21 cellular contexts compared by ENCODE assay signal in the genomic region with DNA sequence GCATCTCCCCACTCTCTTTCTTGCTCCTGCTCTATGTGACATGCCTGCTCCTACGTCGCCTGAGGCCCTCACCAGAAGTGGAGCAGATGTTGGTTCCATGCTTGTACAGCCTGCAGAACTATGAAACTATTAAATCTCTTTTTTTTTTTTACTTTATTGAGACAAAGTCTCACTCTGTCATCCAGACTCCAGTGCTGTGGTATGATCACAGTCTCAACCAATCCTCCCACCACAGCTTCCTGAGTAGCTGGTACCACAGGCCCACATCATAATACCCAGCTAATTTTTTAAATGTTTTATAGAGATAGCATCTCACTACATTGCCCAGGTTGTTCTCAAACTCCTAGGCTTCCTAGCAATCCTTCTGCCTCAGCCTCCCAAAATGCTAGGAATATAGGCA.
"Had no signal": no experiment of that assay in that cellular context is flagged by ENCODE, and none has a peak within 500 bp of the region (broad histone marks: within the 10 kb centered on the region; RNA-seq: fewer than 3 reads in every experiment).

No MANE protein-coding gene starts in this region.

- H3K9me3 ChIP-seq: SK-N-SH had no signal

- ATAC-seq: HepG2, K562, Panc1, PC-3 had no signal

- H3K4me3 ChIP-seq: K562 had no signal

- DNase-seq: IMR-90, MM.1S, NCI-H1105, NCI-H1417, NCI-H1436 treated with DMSO at 0.1 percent for 48 hours, NCI-H1694, NCI-H187 treated with DMSO at 0.1 percent for 48 hours, NCI-H2029 treated with DMSO at 0.1 percent for 48 hours, NCI-H2171 treated with DMSO at 0.1 percent for 48 hours, NCI-H524, NCI-H526 treated with DMSO at 0.1 percent for 48 hours, NCI-H748 treated with DMSO at 0.1 percent for 48 hours, PC-3, SHP77, SK-N-SH, SW 1271 had no signal

- H3K27ac ChIP-seq: KMS-11, RWPE1 had no signal
